8 cellular contexts compared by ENCODE assay signal in genomic region chr14:102591372-102591943, GRCh38. TPM values are rescaled to one million over a fixed set of nuclear protein-coding genes. Genes with fewer than 3 reads are reported as not detected.
DNase-seq lines count a peak whose midpoint lies in the region; ATAC-seq, FAIRE-seq and TF ChIP-seq lines count a peak whose summit lies in the region.

No MANE protein-coding gene starts in this region.

- H3K27ac ChIP-seq in SK-N-SH (ENCODE audit: low read depth in 2 of 2, low read length in 1 of 2): peak overlapping the region; percentile 98 to 99

- POLR2A ChIA-PET in SK-N-SH (lab: Yijun Ruan, JAX): interaction anchor here (0.8 to 1.3 kb wide), 4 partner anchors 15 to 68 kb away, joined by 3 to 4 read pairs (median 3); no protein-coding TSS in a partner anchor

- H3K4me1 ChIP-seq in SK-N-SH (ENCODE audit: control insufficient read depth in 1 of 2, insufficient read depth in 2 of 2, low read depth in 1 of 2, low read length in 1 of 2): peaks cover 6 to 11% of the 10 kb centered on the region in 2 experiments

- no peaks in the 10 kb centered on the region for H3K9me2 ChIP-seq in SK-N-SH

- TF ChIP-seq EP300 in SK-N-SH (IDR thresholded peaks at IDR 0.05; ENCODE audit: borderline replicate concordance in 1 of 2, low read depth in 1 of 2, low read length in 1 of 2): no peak

- no peak for FAIRE-seq in RCC 7860 (lab: Jason Lieb, UNC)

- no peaks in the 10 kb centered on the region for H3K27me3 ChIP-seq in SK-N-SH (ENCODE audit: insufficient read depth)

- H3K4me3 ChIP-seq in SK-N-SH (ENCODE audit: low read depth in 2 of 2, low read length in 1 of 2): peak overlapping the region; percentile 75 to 94

- no peaks in the 10 kb centered on the region for H3K27me3 Mint-ChIP-seq in central memory CD8-positive, alpha-beta T cell

- peak overlapping the region; percentile 87 for H3K4me2 ChIP-seq in SK-N-SH

- TF ChIP-seq RAD21 in SK-N-SH (IDR thresholded peaks at IDR 0.05; ENCODE audit: low read length): no peak

- H3K4me3 Mint-ChIP-seq in central memory CD8-positive, alpha-beta T cell: peak overlapping the region; percentile 93

- H3K27ac Mint-ChIP-seq in central memory CD8-positive, alpha-beta T cell (ENCODE audit: low read depth): peak overlapping the region; percentile 95

- peak; percentile 2 for ATAC-seq in HG02759 (IDR thresholded peaks at IDR 0.05; ENCODE audit: unreplicated experiment)
- no peak for ATAC-seq in central memory CD8-positive, alpha-beta T cell (replicated peaks; ENCODE audit: extremely low read depth, poor library complexity, severe bottlenecking)

- peaks cover 46% of the 10 kb centered on the region for H3K79me2 ChIP-seq in SK-N-SH (ENCODE audit: insufficient read depth)

- H4K20me1 ChIP-seq in SK-N-SH (ENCODE audit: insufficient read depth): peaks cover 24% of the 10 kb centered on the region

- peaks cover 17% of the 10 kb centered on the region for H3K4me1 Mint-ChIP-seq in central memory CD8-positive, alpha-beta T cell

- DNase-seq in COLO668 (lab: John Stamatoyannopoulos, UW; ENCODE audit: unreplicated experiment): peak; percentile 24
- peak; percentile 67 for DNase-seq in SK-N-SH
- DNase-seq in central memory CD8-positive, alpha-beta T cell (ENCODE audit: low spot score in 2 of 2): no peak
- peak; percentile 81 for DNase-seq in left kidney (ENCODE audit: low read depth, low spot score)
- DNase-seq in stimulated activated CD8-positive, alpha-beta memory T cell treated with anti-CD3 and anti-CD28 coated beads, Interleukin-4, amount 100 ng/mL, for 24 hours (ENCODE audit: low read depth): peak; percentile 13
- no peak for DNase-seq in NCI-H1048 (lab: John Stamatoyannopoulos, UW)
- no peak for DNase-seq in RCC 7860 (ENCODE audit: low spot score)

- peaks cover 9% of the 10 kb centered on the region for H3F3A ChIP-seq in SK-N-SH (replicated peaks; ENCODE audit: insufficient read depth)

- H3K36me3 ChIP-seq in SK-N-SH (replicated peaks in 1 of 2; ENCODE audit: control insufficient read depth in 1 of 2, insufficient read depth in 2 of 2, low read length in 1 of 2): peaks cover 0 to 10% of the 10 kb centered on the region in 2 experiments

- H3K9me3 ChIP-seq in SK-N-SH: no peaks in the 10 kb centered on the region

- H3K9me3 Mint-ChIP-seq in central memory CD8-positive, alpha-beta T cell: no peaks in the 10 kb centered on the region

- CTCF ChIA-PET in SK-N-SH (lab: Yijun Ruan, JAX): interaction anchor here (1.3 to 1.6 kb wide), 2 partner anchors 31 to 67 kb away, joined by 4 to 7 read pairs; no protein-coding TSS in a partner anchor

- H3K36me3 Mint-ChIP-seq in central memory CD8-positive, alpha-beta T cell (ENCODE audit: insufficient read depth): peaks cover 14% of the 10 kb centered on the region

- peak overlapping the region; percentile 99 for H3K9ac ChIP-seq in SK-N-SH

- peak overlapping the region; percentile 85 for H2AFZ ChIP-seq in SK-N-SH (ENCODE audit: low read depth)

- TF ChIP-seq CTCF in SK-N-SH (IDR thresholded peaks at IDR 0.05): no peak

- 3% methylated on average over 14 of the region's 37 CpGs for WGBS in SK-N-SH (ENCODE audit: low lambda C conversion rate)

TF ChIP-seq in SK-N-SH, 30 proteins besides CTCF, POLR2A, EP300 and RAD21:
- TF ChIP-seq MXI1 (IDR thresholded peaks at IDR 0.05; ENCODE audit: low read depth, low read length) (0 out of 2 replicates have a peak, but pooled peaks have one; percentile 2), USF1 (IDR thresholded peaks at IDR 0.05; ENCODE audit: borderline replicate concordance, low read depth) (no peak)

RNA-seq across cellular contexts. Expression of gene RCOR1, which starts 1.0 kb away (rescaled TPM):
- polyA plus RNA-seq in SK-N-SH (2012; rRNA removed): 8.5 and 8.8 TPM in 2 replicates
- 10.9 and 11.4 TPM in 2 replicates for polyA plus RNA-seq in SK-N-SH (2012; cell fraction: cytosol; rRNA removed)
- polyA plus RNA-seq in SK-N-SH (2012; cell fraction: nucleus; rRNA removed): 9.1 and 15.4 TPM in 2 replicates

Comparison
In these comparisons a context has a peak if more than half of its experiments do, and no peak if none do; other contexts are left out.
1. DNase-seq: peak in COLO668 (single experiment), SK-N-SH (single experiment), left kidney (single experiment) and stimulated activated CD8-positive, alpha-beta memory T cell treated with anti-CD3 and anti-CD28 coated beads, Interleukin-4, amount 100 ng/mL, for 24 hours (single experiment); none in central memory CD8-positive, alpha-beta T cell (0 of 2), NCI-H1048 (single experiment) and RCC 7860 (single experiment).